In genomic region chr1:176205322-176205914, GRCh38 we compare ENCODE assay signal across 8 cellular contexts. TPM values are rescaled to one million over a fixed set of nuclear protein-coding genes. Genes with fewer than 3 reads are reported as not detected.
DNase-seq lines count a peak whose midpoint lies in the region; ATAC-seq and TF ChIP-seq lines count a peak whose summit lies in the region.

No MANE protein-coding gene starts in this region.

- H3K36me3 ChIP-seq in MM.1S (replicated peaks; ENCODE audit: insufficient read depth, low read length): no peaks in the 10 kb centered on the region
- no peaks in the 10 kb centered on the region for H3K36me3 ChIP-seq in naive thymus-derived CD4-positive, alpha-beta T cell (ENCODE audit: control insufficient read depth in 2 of 3, insufficient read depth in 3 of 3, low read length in 3 of 3)

- DNase-seq in EL: peak; percentile 11
- no peak for DNase-seq in MM.1S
- no peak for DNase-seq in chondrocyte (ENCODE audit: low spot score)
- no peak for DNase-seq in naive thymus-derived CD4-positive, alpha-beta T cell
- DNase-seq in AG20443 (ENCODE audit: low spot score): no peak
- no peak for DNase-seq in A172 (ENCODE audit: low spot score)
- DNase-seq in stimulated activated naive CD4-positive, alpha-beta T cell treated with Interleukin-2 at 50 U/mL for 16 hours (lab: John Stamatoyannopoulos, UW): no peak

- H4K20me1 ChIP-seq in MM.1S (ENCODE audit: insufficient read depth, low read length): peaks cover 10% of the 10 kb centered on the region

- no peaks in the 10 kb centered on the region for H3K36me3 Mint-ChIP-seq in chondrocyte (ENCODE audit: low read depth)
- H3K36me3 Mint-ChIP-seq in naive thymus-derived CD4-positive, alpha-beta T cell: peaks cover 0 to 17% (median 6%) of the 10 kb centered on the region in 5 donors

- peaks cover 44% of the 10 kb centered on the region for H3K4me1 Mint-ChIP-seq in chondrocyte (ENCODE audit: low read depth)
- H3K4me1 Mint-ChIP-seq in naive thymus-derived CD4-positive, alpha-beta T cell: peaks cover 26 to 69% (median 58%) of the 10 kb centered on the region in 7 donors

- intact Hi-C loops in naive thymus-derived CD4-positive, alpha-beta T cell (cut with micrococcal nuclease): loop anchor here (1.0 to 5.0 kb wide), 6 partner anchors 9 to 1183 kb away; partner anchors contain the start of gene MRPS14 (in 1 of the 2)

- H3K27me3 Mint-ChIP-seq in chondrocyte (ENCODE audit: low read depth): no peaks in the 10 kb centered on the region
- peaks cover 0 to 3% (median 0%) of the 10 kb centered on the region in 5 donors for H3K27me3 Mint-ChIP-seq in naive thymus-derived CD4-positive, alpha-beta T cell

- ATAC-seq in naive thymus-derived CD4-positive, alpha-beta T cell: no peak
- ATAC-seq in HG02885 (IDR thresholded peaks at IDR 0.05; ENCODE audit: poor library complexity, unreplicated experiment): no peak

- no peak overlapping the region; the same call in 1 of the 2 replicates for H3K27ac ChIP-seq in MM.1S (ENCODE audit: low read length)
- H3K27ac ChIP-seq in naive thymus-derived CD4-positive, alpha-beta T cell (ENCODE audit: low read depth, low read length): peak overlapping the region; percentile 81

- no peaks in the 10 kb centered on the region for H3K9me2 ChIP-seq in MM.1S (replicated peaks; ENCODE audit: insufficient read depth, low read length)

- peak overlapping the region; percentile 93; the same call in 1 of the 2 replicates for H3K9ac ChIP-seq in MM.1S (ENCODE audit: low read length)

- CTCF ChIA-PET in naive thymus-derived CD4-positive, alpha-beta T cell (lab: Charles Lee): no interaction called here

- peak overlapping the region; percentile 81 for H3K4me2 ChIP-seq in MM.1S (ENCODE audit: low read depth, low read length)

- peak overlapping the region; percentile 99 for H3K4me3 Mint-ChIP-seq in chondrocyte (ENCODE audit: unreplicated experiment)
- peak overlapping the region; percentile 81 to 99 (median 94) for H3K4me3 Mint-ChIP-seq in naive thymus-derived CD4-positive, alpha-beta T cell

- H3K27ac Mint-ChIP-seq in chondrocyte (ENCODE audit: unreplicated experiment): peak overlapping the region; percentile 99
- H3K27ac Mint-ChIP-seq in naive thymus-derived CD4-positive, alpha-beta T cell: peak overlapping the region; percentile 71 to 96 (median 90)

- H3K4me1 ChIP-seq in MM.1S (ENCODE audit: low read length): peaks cover 12% of the 10 kb centered on the region
- H3K4me1 ChIP-seq in naive thymus-derived CD4-positive, alpha-beta T cell (ENCODE audit: control insufficient read depth in 2 of 2, insufficient read depth in 2 of 2, low read length in 2 of 2): peaks cover 10 to 24% of the 10 kb centered on the region in 2 donors

- H3F3A ChIP-seq in MM.1S (ENCODE audit: insufficient read depth, low read length): peaks cover 28% of the 10 kb centered on the region

- POLR2A ChIA-PET in naive thymus-derived CD4-positive, alpha-beta T cell (lab: Charles Lee): interaction anchor here (1.2 kb wide), 1 partner anchor 19 kb away, joined by 3 read pairs; no protein-coding TSS in a partner anchor

- H3K27me3 ChIP-seq in MM.1S (replicated peaks; ENCODE audit: insufficient read depth, low read length): no peaks in the 10 kb centered on the region
- H3K27me3 ChIP-seq in naive thymus-derived CD4-positive, alpha-beta T cell (ENCODE audit: control insufficient read depth in 2 of 2, insufficient read depth in 2 of 2, low read length in 2 of 2): no peaks in the 10 kb centered on the region

- H3K9me3 Mint-ChIP-seq in chondrocyte (ENCODE audit: low read depth): no peaks in the 10 kb centered on the region
- H3K9me3 Mint-ChIP-seq in naive thymus-derived CD4-positive, alpha-beta T cell: peaks cover 0 to 4% (median 0%) of the 10 kb centered on the region in 11 donors

- H3K79me2 ChIP-seq in MM.1S (ENCODE audit: low read length): peaks cover 65% of the 10 kb centered on the region

- TF ChIP-seq CTCF in MM.1S (IDR thresholded peaks at IDR 0.05; ENCODE audit: low read length) (no peak), chondrocyte (IDR thresholded peaks at IDR 0.05) (no peak)

- no peaks in the 10 kb centered on the region for H3K9me3 ChIP-seq in MM.1S (replicated peaks; ENCODE audit: insufficient read depth, low read length)
- no peaks in the 10 kb centered on the region for H3K9me3 ChIP-seq in naive thymus-derived CD4-positive, alpha-beta T cell (ENCODE audit: control insufficient read depth in 2 of 3, low read length in 3 of 3)

- peak overlapping the region; percentile 98 for H3K4me3 ChIP-seq in MM.1S (ENCODE audit: low read length)
- H3K4me3 ChIP-seq in naive thymus-derived CD4-positive, alpha-beta T cell (ENCODE audit: low read length): peak overlapping the region; percentile 90

- H2AFZ ChIP-seq in MM.1S (ENCODE audit: low read length): no peak overlapping the region

RNA-seq across cellular contexts. Expression of gene COP1, which starts 1.7 kb away (rescaled TPM):
- 35.7 to 40.8 TPM (median 37.0 TPM) in 3 replicates for total RNA-seq in chondrocyte
- 10 to 100 TPM; 39.1 to 57.0 (median 43.9) TPM for total RNA-seq in naive thymus-derived CD4-positive, alpha-beta T cell
- 10 to 100 TPM; 39.9 to 44.9 TPM for polyA plus RNA-seq in naive thymus-derived CD4-positive, alpha-beta T cell
- total RNA-seq in A172 (2014; rRNA removed; shearing (Covaris generic)): 53.2 and 54.2 TPM in 2 replicates
